ENCODE assay signal across 19 cellular contexts in the genomic region with DNA sequence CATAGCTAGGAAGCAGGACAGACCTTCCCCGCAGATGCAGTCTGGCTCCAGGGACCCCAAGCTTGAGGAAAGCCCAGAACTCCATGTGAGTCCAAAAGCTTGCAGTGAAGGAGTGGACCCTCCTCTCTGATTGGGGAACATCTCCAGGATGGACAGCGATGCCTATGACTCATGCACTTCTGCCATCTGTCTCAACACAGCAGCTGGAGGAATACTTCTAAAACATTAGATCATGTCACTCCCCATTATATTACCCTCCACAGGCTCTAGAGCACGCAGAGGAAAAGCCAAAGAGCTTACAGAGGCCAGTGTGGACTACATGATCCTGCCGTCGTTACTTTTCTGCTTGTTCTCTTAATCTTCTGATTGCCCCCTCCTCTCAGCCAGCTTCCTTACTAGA.
A peak's percentile ranks its signal among the peaks of the same experiment; 100 is the strongest.
DNase-seq lines count a peak whose midpoint lies in the region; ATAC-seq, FAIRE-seq and TF ChIP-seq lines count a peak whose summit lies in the region.
"Had no signal": no experiment of that assay in that cellular context is flagged by ENCODE, and none has a peak within 500 bp of the region (broad histone marks: within the 10 kb centered on the region; RNA-seq: fewer than 3 reads in every experiment).

No MANE protein-coding gene starts in this region.

- in situ Hi-C loops in IMR-90 (cut with MboI; ENCODE audit: low sequenced_read_pairs), result no loop called here

- peak; percentile 52 for ATAC-seq in IMR-90 (ENCODE audit: low read depth)
- ATAC-seq: A549; stimulated activated naive CD8-positive, alpha-beta T cell treated with anti-CD3 and anti-CD28 coated beads, Interleukin-15, Interleukin-2, amounts not matched to agents 100 U/mL and 50 U/mL, for 24 hours had no signal

- TF ChIP-seq CTCF in IMR-90 (conservative IDR thresholded peaks at IDR 0.05; ENCODE audit: low read depth, low read length), result no peak

- H3K27me3 ChIP-seq in IMR-90 (ENCODE audit: control insufficient read depth, insufficient read depth, low read length), result no peaks in the 10 kb centered on the region; the same call in 1 of the 2 replicates
- H3K27me3 ChIP-seq: Peyer's patch had no signal

- peak overlapping the region; percentile 48 for H3K18ac ChIP-seq in IMR-90 (ENCODE audit: low read depth, low read length)

- H3K27ac ChIP-seq in IMR-90 (ENCODE audit: insufficient read depth, low read length), result peak overlapping the region; percentile 39; the same call in 1 of the 2 replicates
- H3K27ac ChIP-seq: A549, C4-2B had no signal

- dilution Hi-C loops in IMR-90 (cut with HindIII; ENCODE audit: low sequenced_read_pairs, unreplicated experiment), result no loop called here

- H3K9me1 ChIP-seq in IMR-90 (ENCODE audit: insufficient read depth, low read length), result peaks cover 5% of the 10 kb centered on the region; the same call in 1 of the 2 replicates

- CTCF ChIA-PET in IMR-90 (lab: Yijun Ruan, JAX), result interaction anchor here (1.1 to 1.2 kb wide), 2 partner anchors 16 to 102 kb away, joined by 3 to 4 read pairs; no protein-coding TSS in a partner anchor

- peak overlapping the region; percentile 71 for H3K14ac ChIP-seq in IMR-90 (replicated peaks; ENCODE audit: low read depth, low read length)

- no peak overlapping the region; the same call in 1 of the 2 replicates for H3K4me2 ChIP-seq in IMR-90 (ENCODE audit: low read depth, low read length)
- H3K4me2 ChIP-seq: A549 had no signal

- no peak for TF ChIP-seq RAD21 in IMR-90 (IDR thresholded peaks at IDR 0.05; ENCODE audit: low read length)

- H3K4ac ChIP-seq in IMR-90 (ENCODE audit: low read depth, low read length), result peak overlapping the region; percentile 83

- 0 out of 2 replicates have a peak overlapping the region, but pooled peaks have one; percentile 22 for H4K5ac ChIP-seq in IMR-90 (ENCODE audit: low read depth, low read length)

- TF ChIP-seq POLR2A in IMR-90 (IDR thresholded peaks at IDR 0.05; ENCODE audit: low read depth, low read length), result no peak

- no peak overlapping the region for H2AK9ac ChIP-seq in IMR-90 (replicated peaks; ENCODE audit: low read depth, low read length, poor library complexity)

- intact Hi-C loops in IMR-90 (cut with micrococcal nuclease), result no loop called here

- peaks cover 14% of the 10 kb centered on the region for H3K4me1 ChIP-seq in IMR-90 (ENCODE audit: control insufficient read depth, insufficient read depth, low read length)
- H3K4me1 ChIP-seq: A549, Peyer's patch had no signal

- no peaks in the 10 kb centered on the region for H3K36me3 ChIP-seq in IMR-90 (ENCODE audit: control insufficient read depth, insufficient read depth, low read length)
- H3K36me3 ChIP-seq: Peyer's patch had no signal

- FAIRE-seq in GM19239 (lab: Jason Lieb, UNC), result no peak
- FAIRE-seq: A549, TTC549 had no signal

- peak overlapping the region; percentile 89 for H2BK120ac ChIP-seq in IMR-90 (ENCODE audit: low read depth, low read length)

- H4K20me1 ChIP-seq in IMR-90 (ENCODE audit: insufficient read depth, low read length), result no peaks in the 10 kb centered on the region

- DNase-seq in NCI-H510A treated with DMSO at 0.1 percent for 48 hours (lab: John Stamatoyannopoulos, UW), result peak; percentile 30
- no peak for DNase-seq in NCI-H510A (lab: John Stamatoyannopoulos, UW)
- DNase-seq in IMR-90, result peak; percentile 68
- DNase-seq in amniotic epithelial cell (ENCODE audit: low read depth), result peak; percentile 55
- DNase-seq in myocyte (ENCODE audit: low read depth), result peak; percentile 41
- no peak for DNase-seq in stimulated activated CD4-positive, alpha-beta T cell treated with anti-CD3 and anti-CD28 coated beads, Interleukin-1b, Interleukin-23, amount 100 ng/mL, for 48 hours
- no peak for DNase-seq in GM19239 (ENCODE audit: insufficient read length, low spot score)
- no peak for DNase-seq in LoVo (ENCODE audit: low spot score)
- DNase-seq: activated CD4-positive, alpha-beta T cell treated with anti-CD3 and anti-CD28 coated beads, Interleukin-2, amount 10 ng/mL, durations not matched to agents 24 days and 14 days; DMS79; midbrain; NCI-H1436 treated with DMSO at 0.1 percent for 48 hours; NCI-H526 treated with DMSO at 0.1 percent for 48 hours; Peyer's patch; stimulated activated naive CD8-positive, alpha-beta T cell treated with anti-CD3 and anti-CD28 coated beads, Interleukin-15, Interleukin-2, amounts not matched to agents 100 U/mL and 50 U/mL, for 24 hours; trophoblast cell had no signal

- no peaks in the 10 kb centered on the region for H3K79me1 ChIP-seq in IMR-90 (ENCODE audit: low read depth in 1 of 2, low read length in 2 of 2)

- no TSS peak for BruUV-seq in IMR-90 (replicated peaks; lab: Mats Ljungman, UMichigan)

- POLR2A ChIA-PET in IMR-90 (lab: Charles Lee; ENCODE audit: unreplicated experiment), result interaction anchor here (1.6 to 2.2 kb wide), 2 partner anchors 29 to 70 kb away, joined by 4 to 7 read pairs; no protein-coding TSS in a partner anchor

- peak overlapping the region in 1 of 2 experiments; percentile 10; a peak in 1 of 4 replicates for H4K8ac ChIP-seq in IMR-90 (ENCODE audit: low read depth in 2 of 2, low read length in 2 of 2)

- 20% methylated on average over 1 of the region's 5 CpGs; no CpG with 5 or more reads in 1 of the 2 experiments for WGBS in IMR-90 (ENCODE audit: extremely low coverage in 2 of 2, insufficient read length in 1 of 2), 2 experiments

- H3K4me3 ChIP-seq in IMR-90 (ENCODE audit: insufficient read depth, low read depth, low read length), result no peak overlapping the region
- H3K4me3 ChIP-seq: A549, Peyer's patch had no signal

- H3K9me3 ChIP-seq in IMR-90 (ENCODE audit: control insufficient read depth, insufficient read depth, low read length), result no peaks in the 10 kb centered on the region
- H3K9me3 ChIP-seq: A549, Peyer's patch had no signal

- peak overlapping the region; percentile 81 for H2BK20ac ChIP-seq in IMR-90 (ENCODE audit: low read depth, low read length)

- H4K91ac ChIP-seq in IMR-90 (ENCODE audit: insufficient read depth, low read depth, low read length), result peak overlapping the region; percentile 65

- H2AK5ac ChIP-seq in IMR-90 (ENCODE audit: low read depth, low read length), result peak overlapping the region; percentile 38

- H3K56ac ChIP-seq in IMR-90 (ENCODE audit: extremely low read depth, insufficient read depth, low read length), result peak overlapping the region; percentile 0; the same call in 1 of the 2 replicates

- peak overlapping the region; percentile 49; the same call in 1 of the 3 replicates for H2BK15ac ChIP-seq in IMR-90 (ENCODE audit: low read depth, low read length)

- no peak overlapping the region for H2BK5ac ChIP-seq in IMR-90 (ENCODE audit: low read depth, low read length, poor library complexity, severe bottlenecking)

- H3K23ac ChIP-seq in IMR-90 (ENCODE audit: low read depth, low read length), result peak overlapping the region; percentile 69; the same call in 1 of the 2 replicates

- H2AFZ ChIP-seq in IMR-90 (replicated peaks; ENCODE audit: low read length, poor library complexity), result peak overlapping the region; percentile 77

- H3K9ac ChIP-seq in IMR-90 (ENCODE audit: low read depth, low read length), result no peak overlapping the region

TF ChIP-seq in IMR-90, 13 proteins besides CTCF, POLR2A, EP300 and RAD21:
- no peak for TF ChIP-seq RCOR1 (IDR thresholded peaks at IDR 0.05; ENCODE audit: insufficient replicate concordance, low read length)
- no peak for TF ChIP-seq CHD1 (IDR thresholded peaks at IDR 0.05; ENCODE audit: low read depth, low read length)
- no peak for TF ChIP-seq MAFK (IDR thresholded peaks at IDR 0.05; ENCODE audit: low read depth, low read length)
- TF ChIP-seq FOS (IDR thresholded peaks at IDR 0.05; ENCODE audit: low read depth, low read length), result peak; percentile 47; the same call in 1 of the 2 replicates
- no peak for TF ChIP-seq BHLHE40 (IDR thresholded peaks at IDR 0.05; ENCODE audit: low read depth, low read length)
- no peak for TF ChIP-seq MAZ (IDR thresholded peaks at IDR 0.05; ENCODE audit: borderline replicate concordance, low read depth, low read length)
- TF ChIP-seq ELK1 (IDR thresholded peaks at IDR 0.05; ENCODE audit: borderline replicate concordance, low read depth, low read length), result no peak

Comparison
In these comparisons a context has a peak if more than half of its experiments do, and no peak if none do; other contexts are left out.
1. DNase-seq: peak in NCI-H510A treated with DMSO at 0.1 percent for 48 hours (single experiment), IMR-90 (single experiment), amniotic epithelial cell (single experiment) and myocyte (single experiment); none in NCI-H510A (single experiment), stimulated activated CD4-positive, alpha-beta T cell treated with anti-CD3 and anti-CD28 coated beads, Interleukin-1b, Interleukin-23, amount 100 ng/mL, for 48 hours (single experiment), GM19239 (single experiment) and LoVo (single experiment).